13 cellular contexts compared by ENCODE assay signal in genomic region chr7:130923930-130924329, GRCh38.
A peak's percentile ranks its signal among the peaks of the same experiment; 100 is the strongest.
DNase-seq lines count a peak whose midpoint lies in the region; ATAC-seq and TF ChIP-seq lines count a peak whose summit lies in the region.
"Had no signal": no experiment of that assay in that cellular context is flagged by ENCODE, and none has a peak within 500 bp of the region (broad histone marks: within the 10 kb centered on the region; RNA-seq: fewer than 3 reads in every experiment).

No MANE protein-coding gene starts in this region.

- H3K27ac Mint-ChIP-seq in activated naive CD8-positive, alpha-beta T cell treated with anti-CD3 and anti-CD28 coated beads for 36 hours = peak overlapping the region; percentile 3

- H3K4me1 Mint-ChIP-seq in activated naive CD8-positive, alpha-beta T cell treated with anti-CD3 and anti-CD28 coated beads for 36 hours = peaks cover 86% of the 10 kb centered on the region

- no peak for TF ChIP-seq POLR2A in thyroid gland (IDR thresholded peaks at IDR 0.05)

- no peak overlapping the region for H3K9ac ChIP-seq in fibroblast of lung (ENCODE audit: insufficient read depth, low read length)

- intact Hi-C loops in heart right ventricle (cut with DNase I) (loop anchor here in 1 of 10 donors (1.0 kb wide), 1 partner anchor 8 kb away; no protein-coding TSS in a partner anchor), left cardiac atrium (cut with DNase I) (no loop called here), thyroid gland (cut with DNase I) (no loop called here)

- peaks cover 99% of the 10 kb centered on the region for H3K79me2 ChIP-seq in fibroblast of lung (ENCODE audit: control insufficient read depth, insufficient read depth, low read length)

- H3K4me3 Mint-ChIP-seq in activated naive CD8-positive, alpha-beta T cell treated with anti-CD3 and anti-CD28 coated beads for 36 hours = no peak overlapping the region

- H3K9me3 ChIP-seq in heart right ventricle = no peaks in the 10 kb centered on the region
- no peaks in the 10 kb centered on the region for H3K9me3 ChIP-seq in fibroblast of lung (ENCODE audit: control insufficient read depth, insufficient read depth, low read depth, low read length)
- no peaks in the 10 kb centered on the region for H3K9me3 ChIP-seq in thyroid gland
- H3K9me3 ChIP-seq: ovary had no signal

- H3K36me3 ChIP-seq in heart right ventricle (peaks cover 0 to 51% (median 0%) of the 10 kb centered on the region in 9 donors), fibroblast of lung (ENCODE audit: control insufficient read depth, insufficient read depth, low read length) (peaks cover 6% of the 10 kb centered on the region), thyroid gland (no peaks in the 10 kb centered on the region)
- H3K36me3 ChIP-seq: ovary had no signal

- H3K27ac ChIP-seq in heart right ventricle = peak overlapping the region in 6 of 10 donors; percentile 6 to 85 (median 46)
- H3K27ac ChIP-seq in fibroblast of lung (ENCODE audit: insufficient read depth, low read length) = peak overlapping the region; percentile 67
- peak overlapping the region; percentile 95 to 97 (median 96) for H3K27ac ChIP-seq in thyroid gland
- H3K27ac ChIP-seq: ovary had no signal

- H3K27me3 ChIP-seq in heart right ventricle = no peaks in the 10 kb centered on the region
- no peaks in the 10 kb centered on the region for H3K27me3 ChIP-seq in fibroblast of lung (ENCODE audit: control insufficient read depth, insufficient read depth, low read length)
- no peaks in the 10 kb centered on the region for H3K27me3 ChIP-seq in thyroid gland
- H3K27me3 ChIP-seq: ovary had no signal

- peak overlapping the region; percentile 6 for H3K4me2 ChIP-seq in fibroblast of lung (ENCODE audit: extremely low read depth, insufficient read depth, low read length)

- H2AFZ ChIP-seq in fibroblast of lung (ENCODE audit: low read length) = no peak overlapping the region

- no peaks in the 10 kb centered on the region for H3K9me3 Mint-ChIP-seq in activated naive CD8-positive, alpha-beta T cell treated with anti-CD3 and anti-CD28 coated beads for 36 hours

- no peaks in the 10 kb centered on the region for H3K27me3 Mint-ChIP-seq in activated naive CD8-positive, alpha-beta T cell treated with anti-CD3 and anti-CD28 coated beads for 36 hours

- no peak for ATAC-seq in heart right ventricle
- ATAC-seq in left cardiac atrium = no peak

- 90% methylated on average over 5 of the region's 5 CpGs for WGBS in heart right ventricle, 2 donors
- WGBS in thyroid gland, 2 donors = 91% methylated on average over 5 of the region's 5 CpGs

- H4K20me1 ChIP-seq in fibroblast of lung (ENCODE audit: control insufficient read depth, extremely low read depth, insufficient read depth, low read length) = no peaks in the 10 kb centered on the region

- peaks cover 0 to 89% (median 59%) of the 10 kb centered on the region in 9 donors for H3K4me1 ChIP-seq in heart right ventricle
- H3K4me1 ChIP-seq in fibroblast of lung (ENCODE audit: control insufficient read depth, extremely low read depth, insufficient read depth, low read length) = peaks cover 48% of the 10 kb centered on the region
- peaks cover 85 to 94% of the 10 kb centered on the region in 2 donors for H3K4me1 ChIP-seq in thyroid gland

- H3K36me3 Mint-ChIP-seq in activated naive CD8-positive, alpha-beta T cell treated with anti-CD3 and anti-CD28 coated beads for 36 hours = peaks cover 61% of the 10 kb centered on the region

- TF ChIP-seq CTCF in heart right ventricle (IDR thresholded peaks at IDR 0.05) (no peak), fibroblast of lung (conservative IDR thresholded peaks at IDR 0.05 in 1 of 2, IDR thresholded peaks at IDR 0.05 in 1 of 2; ENCODE audit: low read depth in 1 of 2, low read length in 2 of 2) (no peak), thyroid gland (IDR thresholded peaks at IDR 0.05) (no peak)

- DNase-seq in heart right ventricle (no peak), left cardiac atrium (no peak), fibroblast of lung (ENCODE audit: low read depth in 2 of 2) (no peak), thyroid gland (no peak), SHP77 treated with DMSO at 0.1 percent for 48 hours (lab: John Stamatoyannopoulos, UW) (no peak), DMS53 (lab: John Stamatoyannopoulos, UW) (no peak)
- no peak for DNase-seq in activated naive CD8-positive, alpha-beta T cell treated with anti-CD3 and anti-CD28 coated beads for 36 hours
- DNase-seq in stimulated activated CD8-positive, alpha-beta memory T cell treated with anti-CD3 and anti-CD28 coated beads, Interleukin-4, amount 100 ng/mL, for 48 hours = no peak
- DNase-seq: activated CD4-positive, CD25-positive, alpha-beta regulatory T cell; activated T-cell treated with anti-CD3 and anti-CD28 coated beads for 4 hours; erythroblast; NCI-H2029; ovary had no signal

- H3K4me3 ChIP-seq in heart right ventricle = no peak overlapping the region
- H3K4me3 ChIP-seq in fibroblast of lung (replicated peaks in 1 of 4; ENCODE audit: control extremely low read depth in 1 of 4, insufficient read depth in 1 of 4, low read depth in 3 of 4, low read length in 4 of 4) = no peak overlapping the region
- no peak overlapping the region for H3K4me3 ChIP-seq in thyroid gland (replicated peaks in 1 of 3)
- H3K4me3 ChIP-seq: ovary had no signal
